Comparison of ENCODE assay signal across 20 cellular contexts in the genomic region with DNA sequence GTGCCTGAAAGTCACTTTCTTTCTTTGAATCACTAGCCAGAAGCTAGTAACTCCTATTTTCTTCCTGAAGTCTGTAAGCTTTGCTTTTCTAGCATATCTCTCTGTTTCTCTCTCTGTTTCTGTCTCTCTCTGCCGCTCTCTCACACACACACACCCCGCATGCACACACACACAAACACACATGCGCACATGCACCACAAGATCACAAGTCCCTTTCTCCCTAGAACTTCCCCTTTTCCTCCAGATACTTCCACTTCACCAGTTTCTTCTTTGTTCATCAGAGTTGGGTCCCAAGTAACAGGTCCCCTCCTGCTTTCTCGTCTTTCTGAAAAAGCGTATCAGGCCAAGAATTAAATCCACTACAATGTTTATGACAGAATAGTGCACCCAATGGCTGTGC.
"Had no signal": no experiment of that assay in that cellular context is flagged by ENCODE, and none has a peak within 500 bp of the region (broad histone marks: within the 10 kb centered on the region; RNA-seq: fewer than 3 reads in every experiment).

No MANE protein-coding gene starts in this region.

- H3K36me3 ChIP-seq: esophagus muscularis mucosa, gastrocnemius medialis, pancreas, upper lobe of left lung had no signal

- H3K27me3 ChIP-seq: upper lobe of left lung had no signal

- H3K4me3 ChIP-seq: coronary artery, esophagus muscularis mucosa, gastrocnemius medialis, mucosa of descending colon, pancreas, upper lobe of left lung had no signal

- H3K27ac ChIP-seq: coronary artery, esophagus muscularis mucosa, gastrocnemius medialis, pancreas, upper lobe of left lung had no signal

- DNase-seq: activated CD4-positive, alpha-beta memory T cell treated with anti-CD3 and anti-CD28 coated beads, Interleukin-2, amount 10 ng/mL, durations not matched to agents 7 days and 5 days; activated CD4-positive, alpha-beta T cell treated with anti-CD3 and anti-CD28 coated beads for 4 hours; activated CD4-positive, CD25-positive, alpha-beta regulatory T cell; activated effector memory CD4-positive, alpha-beta T cell treated with Interleukin-2 at 50 U/mL for 16 hours; activated naive CD4-positive, alpha-beta T cell treated with anti-CD3 and anti-CD28 coated beads, Interleukin-2, amount 10 ng/mL, durations not matched to agents 7 days and 5 days; activated T-cell treated with anti-CD3 and anti-CD28 coated beads, Interleukin-2, amount 50 U/mL, for 72 hours; cerebellar nuclear complex; gastrocnemius medialis; left cardiac atrium; mesendoderm; mucosa of descending colon; nephron progenitor cell; pancreas; right cardiac atrium; stimulated activated CD4-positive, alpha-beta T cell treated with anti-CD3 and anti-CD28 coated beads, Interleukin-4, amount 100 ng/mL, for 4 hours; stimulated activated naive CD8-positive, alpha-beta T cell treated with anti-CD3 and anti-CD28 coated beads, Interleukin-15, Interleukin-2, amounts not matched to agents 100 U/mL and 50 U/mL, for 24 hours; T1000; upper lobe of left lung had no signal

- H3K4me1 ChIP-seq: esophagus muscularis mucosa, gastrocnemius medialis, pancreas, upper lobe of left lung had no signal

- H3K9me3 ChIP-seq: esophagus muscularis mucosa, gastrocnemius medialis, mucosa of descending colon, pancreas, upper lobe of left lung had no signal
